Comparison of ENCODE assay signal across 15 cellular contexts in genomic region chr21:43800566-43800965, GRCh38. TPM values are rescaled to one million over a fixed set of nuclear protein-coding genes. Genes with fewer than 3 reads are reported as not detected.
DNase-seq lines count a peak whose midpoint lies in the region; ATAC-seq and TF ChIP-seq lines count a peak whose summit lies in the region.
"Had no signal": no experiment of that assay in that cellular context is flagged by ENCODE, and none has a peak within 500 bp of the region (broad histone marks: within the 10 kb centered on the region; RNA-seq: fewer than 3 reads in every experiment).

No MANE protein-coding gene starts in this region.

- peaks cover 62% of the 10 kb centered on the region for H3K36me3 Mint-ChIP-seq in activated CD4-positive, alpha-beta T cell treated with anti-CD3 and anti-CD28 coated beads, Interleukin-2, amount 10 ng/mL, durations not matched to agents 24 days and 14 days (ENCODE audit: low read depth)
- peaks cover 95% of the 10 kb centered on the region for H3K36me3 Mint-ChIP-seq in dendritic cell treated with granulocyte-macrophage colony-stimulating factor and Interleukin-4, amounts not matched to agents 40 ng/mL and 50 ng/mL, for 4 days (ENCODE audit: low read depth)
- peaks cover 75 to 92% of the 10 kb centered on the region in 2 donors for H3K36me3 Mint-ChIP-seq in stimulated activated naive B cell treated with anti-CD40 and anti-IgM and Interleukin-4, amounts not matched to agents 10 μg/mL and 1 μg/mL and 100 μg/mL, for 72 hours

- H3K27ac ChIP-seq in RWPE1, result peak overlapping the region; percentile 5; the same call in 1 of the 2 replicates
- H3K27ac ChIP-seq: 22Rv1, BLaER1, HL-60 had no signal

- no peak for TF ChIP-seq CTCF in RWPE1 (conservative IDR thresholded peaks at IDR 0.05; ENCODE audit: low read depth)

- H3K27ac Mint-ChIP-seq in activated CD4-positive, alpha-beta T cell treated with anti-CD3 and anti-CD28 coated beads, Interleukin-2, amount 10 ng/mL, durations not matched to agents 24 days and 14 days, result peak overlapping the region; percentile 37
- peak overlapping the region; percentile 1 for H3K27ac Mint-ChIP-seq in dendritic cell treated with granulocyte-macrophage colony-stimulating factor and Interleukin-4, amounts not matched to agents 40 ng/mL and 50 ng/mL, for 4 days
- peak overlapping the region; percentile 21 for H3K27ac Mint-ChIP-seq in stimulated activated naive B cell treated with anti-CD40 and anti-IgM and Interleukin-4, amounts not matched to agents 10 μg/mL and 1 μg/mL and 100 μg/mL, for 72 hours

- CTCF ChIA-PET in RWPE1 (lab: Yijun Ruan, JAX), result interaction anchor here (0.6 to 0.7 kb wide), 2 partner anchors 11 to 1329 kb away, joined by 3 read pairs; partner anchors contain the start of gene RRP1

- POLR2A ChIA-PET in RWPE1 (lab: Yijun Ruan, JAX; ENCODE audit: low non-redundant PET), result no interaction called here

- no peak for ATAC-seq in stimulated activated naive B cell treated with anti-CD40 and anti-IgM and Interleukin-4, amounts not matched to agents 10 μg/mL and 1 μg/mL and 100 μg/mL, for 72 hours (replicated peaks)
- ATAC-seq: HCT116, K562 had no signal

- H3K9me3 Mint-ChIP-seq in activated CD4-positive, alpha-beta T cell treated with anti-CD3 and anti-CD28 coated beads, Interleukin-2, amount 10 ng/mL, durations not matched to agents 24 days and 14 days, result no peaks in the 10 kb centered on the region
- no peaks in the 10 kb centered on the region for H3K9me3 Mint-ChIP-seq in dendritic cell treated with granulocyte-macrophage colony-stimulating factor and Interleukin-4, amounts not matched to agents 40 ng/mL and 50 ng/mL, for 4 days
- H3K9me3 Mint-ChIP-seq in stimulated activated naive B cell treated with anti-CD40 and anti-IgM and Interleukin-4, amounts not matched to agents 10 μg/mL and 1 μg/mL and 100 μg/mL, for 72 hours, result no peaks in the 10 kb centered on the region
- H3K9me3 Mint-ChIP-seq: CD8-positive, alpha-beta memory T cell had no signal

- DNase-seq in activated CD4-positive, alpha-beta T cell treated with anti-CD3 and anti-CD28 coated beads, Interleukin-2, amount 10 ng/mL, durations not matched to agents 24 days and 14 days, result no peak
- no peak for DNase-seq in activated CD4-positive, alpha-beta T cell treated with anti-CD3 and anti-CD28 coated beads, Interleukin-2, amount 50 U/mL, for 48 hours
- no peak for DNase-seq in RWPE1 (ENCODE audit: low spot score)
- no peak for DNase-seq in stimulated activated naive B cell treated with anti-CD40 and anti-IgM and Interleukin-4, amounts not matched to agents 10 μg/mL and 1 μg/mL and 100 μg/mL, for 72 hours
- no peak for DNase-seq in stimulated activated CD4-positive, alpha-beta T cell treated with anti-CD3 and anti-CD28 coated beads, Interleukin-4, amount 100 ng/mL, for 24 hours
- no peak for DNase-seq in DMS79 (lab: John Stamatoyannopoulos, UW)
- DNase-seq: AML-193; Caco-2; CD8-positive, alpha-beta memory T cell had no signal

- peaks cover 5% of the 10 kb centered on the region for H3K4me1 Mint-ChIP-seq in activated CD4-positive, alpha-beta T cell treated with anti-CD3 and anti-CD28 coated beads, Interleukin-2, amount 10 ng/mL, durations not matched to agents 24 days and 14 days
- H3K4me1 Mint-ChIP-seq in dendritic cell treated with granulocyte-macrophage colony-stimulating factor and Interleukin-4, amounts not matched to agents 40 ng/mL and 50 ng/mL, for 4 days (ENCODE audit: low read depth), result peaks cover 37% of the 10 kb centered on the region
- peaks cover 18 to 38% of the 10 kb centered on the region in 2 donors for H3K4me1 Mint-ChIP-seq in stimulated activated naive B cell treated with anti-CD40 and anti-IgM and Interleukin-4, amounts not matched to agents 10 μg/mL and 1 μg/mL and 100 μg/mL, for 72 hours
- H3K4me1 Mint-ChIP-seq: CD8-positive, alpha-beta memory T cell had no signal

- H3K27me3 Mint-ChIP-seq in activated CD4-positive, alpha-beta T cell treated with anti-CD3 and anti-CD28 coated beads, Interleukin-2, amount 10 ng/mL, durations not matched to agents 24 days and 14 days, result no peaks in the 10 kb centered on the region
- H3K27me3 Mint-ChIP-seq in dendritic cell treated with granulocyte-macrophage colony-stimulating factor and Interleukin-4, amounts not matched to agents 40 ng/mL and 50 ng/mL, for 4 days, result no peaks in the 10 kb centered on the region
- no peaks in the 10 kb centered on the region for H3K27me3 Mint-ChIP-seq in stimulated activated naive B cell treated with anti-CD40 and anti-IgM and Interleukin-4, amounts not matched to agents 10 μg/mL and 1 μg/mL and 100 μg/mL, for 72 hours
- H3K27me3 Mint-ChIP-seq: CD8-positive, alpha-beta memory T cell had no signal

- no peak overlapping the region for H3K4me3 Mint-ChIP-seq in activated CD4-positive, alpha-beta T cell treated with anti-CD3 and anti-CD28 coated beads, Interleukin-2, amount 10 ng/mL, durations not matched to agents 24 days and 14 days
- H3K4me3 Mint-ChIP-seq in dendritic cell treated with granulocyte-macrophage colony-stimulating factor and Interleukin-4, amounts not matched to agents 40 ng/mL and 50 ng/mL, for 4 days, result no peak overlapping the region
- no peak overlapping the region for H3K4me3 Mint-ChIP-seq in stimulated activated naive B cell treated with anti-CD40 and anti-IgM and Interleukin-4, amounts not matched to agents 10 μg/mL and 1 μg/mL and 100 μg/mL, for 72 hours
- H3K4me3 Mint-ChIP-seq: CD8-positive, alpha-beta memory T cell had no signal

- intact Hi-C loops in activated CD4-positive, alpha-beta T cell treated with anti-CD3 and anti-CD28 coated beads, Interleukin-2, amount 10 ng/mL, durations not matched to agents 24 days and 14 days (cut with micrococcal nuclease), result no loop called here
- intact Hi-C loops in dendritic cell treated with granulocyte-macrophage colony-stimulating factor and Interleukin-4, amounts not matched to agents 40 ng/mL and 50 ng/mL, for 4 days (cut with micrococcal nuclease), result no loop called here

RNA-seq across cellular contexts. Expression of gene RRP1, which starts 11.2 kb away (rescaled TPM):
- 94.4 and 99.4 TPM in 2 replicates for total RNA-seq in activated CD4-positive, alpha-beta T cell treated with anti-CD3 and anti-CD28 coated beads, Interleukin-2, amount 10 ng/mL, durations not matched to agents 24 days and 14 days

RNA-seq across cellular contexts. Expression of gene CSTB, which starts 24.5 kb away (rescaled TPM):
- total RNA-seq in activated CD4-positive, alpha-beta T cell treated with anti-CD3 and anti-CD28 coated beads, Interleukin-2, amount 10 ng/mL, durations not matched to agents 24 days and 14 days, result 59.2 and 59.5 TPM in 2 replicates
